In the genomic region with DNA sequence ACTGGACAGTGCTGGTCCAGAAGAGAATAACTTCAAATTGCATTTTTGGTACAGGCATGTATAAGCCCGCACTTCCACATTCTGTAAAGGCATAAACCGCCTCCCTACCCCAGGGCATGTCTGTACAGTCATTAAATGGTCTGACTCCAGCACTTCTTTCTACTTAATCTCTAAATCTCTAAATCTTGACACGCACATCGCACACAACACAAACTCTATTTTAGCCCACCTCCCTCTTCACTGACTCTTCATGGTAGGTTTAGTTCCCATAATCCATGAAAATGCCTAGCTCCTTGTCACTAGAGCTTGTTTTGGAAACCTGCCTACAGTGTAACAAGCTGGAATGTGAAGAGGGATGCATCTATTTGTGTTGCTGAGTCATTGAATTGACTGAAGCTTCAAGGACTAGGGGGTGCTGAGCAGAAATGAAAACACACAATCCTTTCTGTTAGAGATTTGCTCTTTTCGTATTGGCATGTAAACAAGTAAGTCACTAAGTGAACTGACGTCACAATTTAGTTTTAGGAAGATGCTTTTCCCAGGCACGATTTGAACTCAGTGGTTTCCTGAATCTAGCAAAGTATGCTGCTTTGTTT, we compare ENCODE assay signal across 9 cellular contexts. TPM values are rescaled to one million over a fixed set of nuclear protein-coding genes. Genes with fewer than 3 reads are reported as not detected.
A peak's percentile ranks its signal among the peaks of the same experiment; 100 is the strongest.
DNase-seq lines count a peak whose midpoint lies in the region; ATAC-seq, FAIRE-seq and TF ChIP-seq lines count a peak whose summit lies in the region.
"Had no signal": no experiment of that assay in that cellular context is flagged by ENCODE, and none has a peak within 500 bp of the region (broad histone marks: within the 10 kb centered on the region; RNA-seq: fewer than 3 reads in every experiment).

No MANE protein-coding gene starts in this region.

- no peak for FAIRE-seq in A549 (lab: Jason Lieb, UNC)

- no peaks in the 10 kb centered on the region for H3K9me3 ChIP-seq in A549
- no peaks in the 10 kb centered on the region for H3K9me3 ChIP-seq in cardiac muscle cell (ENCODE audit: low read depth)
- H3K9me3 ChIP-seq: neutrophil had no signal

- no peaks in the 10 kb centered on the region for H3K27me3 Mint-ChIP-seq in activated naive CD8-positive, alpha-beta T cell treated with anti-CD3 and anti-CD28 coated beads, Interleukin-2, amount 10 ng/mL, durations not matched to agents 7 days and 5 days
- peaks cover 3% of the 10 kb centered on the region for H3K27me3 Mint-ChIP-seq in progenitor cell of endocrine pancreas

- peak overlapping the region; percentile 91 for H3K27ac Mint-ChIP-seq in activated naive CD8-positive, alpha-beta T cell treated with anti-CD3 and anti-CD28 coated beads, Interleukin-2, amount 10 ng/mL, durations not matched to agents 7 days and 5 days
- peak overlapping the region; percentile 97 for H3K27ac Mint-ChIP-seq in progenitor cell of endocrine pancreas

- TF ChIP-seq CTCF in A549 (IDR thresholded peaks at IDR 0.05) (no peak), cardiac muscle cell (IDR thresholded peaks at IDR 0.05; ENCODE audit: low read depth, low read length) (no peak), progenitor cell of endocrine pancreas (IDR thresholded peaks at IDR 0.05; ENCODE audit: unreplicated experiment) (no peak)

- peak overlapping the region; percentile 90 for H3K4me3 Mint-ChIP-seq in activated naive CD8-positive, alpha-beta T cell treated with anti-CD3 and anti-CD28 coated beads, Interleukin-2, amount 10 ng/mL, durations not matched to agents 7 days and 5 days
- peak overlapping the region; percentile 86 for H3K4me3 Mint-ChIP-seq in progenitor cell of endocrine pancreas (ENCODE audit: low read depth)

- no peak; a peak in 1 of 5 replicates for TF ChIP-seq RAD21 in A549 (conservative IDR thresholded peaks at IDR 0.05 in 1 of 2, IDR thresholded peaks at IDR 0.05 in 1 of 2)

- POLR2A ChIA-PET in A549 (lab: Yijun Ruan, JAX) = interaction anchor here (0.8 to 1.1 kb wide), 4 partner anchors 11 to 127 kb away, joined by 3 to 8 read pairs (median 6); partner anchors contain the start of genes ACACA and TADA2A
- POLR2A ChIA-PET in activated naive CD8-positive, alpha-beta T cell treated with anti-CD3 and anti-CD28 coated beads, Interleukin-2, amount 10 ng/mL, durations not matched to agents 7 days and 5 days (lab: Charles Lee) = interaction anchor here (2.4 kb wide), 1 partner anchor 58 kb away, joined by 8 read pairs; no protein-coding TSS in a partner anchor

- ATAC-seq in A549 (peak; percentile 49 to 77), GM21723 (IDR thresholded peaks at IDR 0.05; ENCODE audit: unreplicated experiment) (no peak), GM18519 (IDR thresholded peaks at IDR 0.05; ENCODE audit: low FRiP score, unreplicated experiment) (no peak)
- ATAC-seq in activated naive CD8-positive, alpha-beta T cell treated with anti-CD3 and anti-CD28 coated beads, Interleukin-2, amount 10 ng/mL, durations not matched to agents 7 days and 5 days (ENCODE audit: low read depth) = no peak

- H3K9me3 Mint-ChIP-seq in activated naive CD8-positive, alpha-beta T cell treated with anti-CD3 and anti-CD28 coated beads, Interleukin-2, amount 10 ng/mL, durations not matched to agents 7 days and 5 days = no peaks in the 10 kb centered on the region
- H3K9me3 Mint-ChIP-seq in progenitor cell of endocrine pancreas (ENCODE audit: low read depth) = no peaks in the 10 kb centered on the region

- H3K27ac ChIP-seq in A549 (peak overlapping the region; percentile 89 to 95), cardiac muscle cell (no peak overlapping the region)
- H3K27ac ChIP-seq: neutrophil had no signal

- peaks cover 2% of the 10 kb centered on the region for H3K36me3 Mint-ChIP-seq in activated naive CD8-positive, alpha-beta T cell treated with anti-CD3 and anti-CD28 coated beads, Interleukin-2, amount 10 ng/mL, durations not matched to agents 7 days and 5 days
- no peaks in the 10 kb centered on the region for H3K36me3 Mint-ChIP-seq in progenitor cell of endocrine pancreas (ENCODE audit: insufficient read depth)

- DNase-seq in A549 (ENCODE audit: low read depth in 1 of 2, low spot score in 1 of 2) (peak; percentile 97 to 98), GM04504 (ENCODE audit: low read depth) (peak; percentile 92), NCI-H510A treated with DMSO at 0.1 percent for 48 hours (lab: John Stamatoyannopoulos, UW) (peak; percentile 72), cardiac muscle cell (ENCODE audit: low read depth in 1 of 2, low spot score in 1 of 2) (peak; percentile 59 to 94), progenitor cell of endocrine pancreas (ENCODE audit: low spot score, unreplicated experiment) (no peak)
- DNase-seq in activated naive CD8-positive, alpha-beta T cell treated with anti-CD3 and anti-CD28 coated beads, Interleukin-2, amount 10 ng/mL, durations not matched to agents 7 days and 5 days = no peak

- peaks cover 40% of the 10 kb centered on the region for H3K4me1 ChIP-seq in A549
- H3K4me1 ChIP-seq in cardiac muscle cell (ENCODE audit: low read depth) = peaks cover 30% of the 10 kb centered on the region

- H3K4me2 ChIP-seq in A549 = peak overlapping the region; percentile 88

- H3K27me3 ChIP-seq in cardiac muscle cell = peaks cover 3% of the 10 kb centered on the region

- peaks cover 28% of the 10 kb centered on the region for H3K4me1 Mint-ChIP-seq in activated naive CD8-positive, alpha-beta T cell treated with anti-CD3 and anti-CD28 coated beads, Interleukin-2, amount 10 ng/mL, durations not matched to agents 7 days and 5 days
- peaks cover 27% of the 10 kb centered on the region for H3K4me1 Mint-ChIP-seq in progenitor cell of endocrine pancreas (ENCODE audit: low read depth)

- no peaks in the 10 kb centered on the region for H3K36me3 ChIP-seq in cardiac muscle cell
- H3K36me3 ChIP-seq: neutrophil had no signal

- CTCF ChIA-PET in A549 (lab: Yijun Ruan, JAX) = interaction anchor here (0.6 to 2.0 kb wide), 9 partner anchors 8 to 114 kb away, joined by 3 to 11 read pairs (median 3); no protein-coding TSS in a partner anchor

- 12% methylated on average over 7 of the region's 7 CpGs for WGBS in A549 (ENCODE audit: missing lambda C conversion rate)

- no peak for TF ChIP-seq POLR2A in A549 (IDR thresholded peaks at IDR 0.05; ENCODE audit: low read length)

- no peak; a peak in 1 of 5 replicates for TF ChIP-seq EP300 in A549 (IDR thresholded peaks at IDR 0.05)

- H3K4me3 ChIP-seq in A549 (peak overlapping the region; percentile 67), cardiac muscle cell (peak overlapping the region; percentile 66)

TF ChIP-seq in A549, 52 proteins besides CTCF, POLR2A, EP300 and RAD21 (continues in another document):
- TF ChIP-seq NFE2L2 (conservative IDR thresholded peaks at IDR 0.05; ENCODE audit: low read length) (peak; percentile 89), CBX2 (IDR thresholded peaks at IDR 0.05; ENCODE audit: borderline replicate concordance, low read depth) (no peak), MAZ (IDR thresholded peaks at IDR 0.05; ENCODE audit: borderline replicate concordance, low read depth, low read length) (no peak), ELK1 (IDR thresholded peaks at IDR 0.05; ENCODE audit: low read depth, low read length) (no peak), ZFP36 (IDR thresholded peaks at IDR 0.05; ENCODE audit: borderline replicate concordance, partially characterized antibody) (no peak), NPAS2 (CRISPR knock-in tag; IDR thresholded peaks at IDR 0.05; ENCODE audit: borderline replicate concordance) (no peak), MAFK (IDR thresholded peaks at IDR 0.05; ENCODE audit: partially characterized antibody) (peak; percentile 99), HOXA7 (CRISPR knock-in tag; IDR thresholded peaks at IDR 0.05) (no peak), EHMT2 (IDR thresholded peaks at IDR 0.05; ENCODE audit: low read depth) (no peak)
- TF ChIP-seq, protein P1, sequence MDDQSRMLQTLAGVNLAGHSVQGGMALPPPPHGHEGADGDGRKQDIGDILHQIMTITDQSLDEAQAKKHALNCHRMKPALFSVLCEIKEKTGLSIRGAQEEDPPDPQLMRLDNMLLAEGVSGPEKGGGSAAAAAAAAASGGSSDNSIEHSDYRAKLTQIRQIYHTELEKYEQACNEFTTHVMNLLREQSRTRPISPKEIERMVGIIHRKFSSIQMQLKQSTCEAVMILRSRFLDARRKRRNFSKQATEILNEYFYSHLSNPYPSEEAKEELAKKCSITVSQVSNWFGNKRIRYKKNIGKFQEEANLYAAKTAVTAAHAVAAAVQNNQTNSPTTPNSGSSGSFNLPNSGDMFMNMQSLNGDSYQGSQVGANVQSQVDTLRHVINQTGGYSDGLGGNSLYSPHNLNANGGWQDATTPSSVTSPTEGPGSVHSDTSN (IDR thresholded peaks at IDR 0.05) = 0 out of 2 replicates have a peak, but pooled peaks have one; percentile 52
- TF ChIP-seq, protein P2, sequence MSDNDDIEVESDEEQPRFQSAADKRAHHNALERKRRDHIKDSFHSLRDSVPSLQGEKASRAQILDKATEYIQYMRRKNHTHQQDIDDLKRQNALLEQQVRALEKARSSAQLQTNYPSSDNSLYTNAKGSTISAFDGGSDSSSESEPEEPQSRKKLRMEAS (IDR thresholded peaks at IDR 0.05) = peak; percentile 80

RNA-seq across cellular contexts. Expression of gene DUSP14, which starts 1.6 kb away (rescaled TPM):
- polyA plus RNA-seq in A549 (2011; rRNA removed) = 35.5 and 38.0 TPM in 2 replicates
- polyA plus RNA-seq in A549 (2012; cell fraction: cytosol; rRNA removed) = 58.2 and 76.0 TPM in 2 replicates
- polyA plus RNA-seq in A549 (2012; cell fraction: nucleus; rRNA removed) = 54.1 and 60.8 TPM in 2 replicates
- polyA plus RNA-seq in A549 (2017; fragmentation: RNase III; extraction: RNeasy Plus Mini Kit Qiagen cat#74134 plus additional on column Dnase treatment) = 32.7 to 36.1 TPM (median 34.1 TPM) in 3 replicates
- polyA minus RNA-seq in A549 (2011; rRNA and poly(A)+ RNA removed) = 34.0 and 37.4 TPM in 2 replicates
- 1 to 10 TPM; 7.2 to 7.7 TPM for total RNA-seq in activated naive CD8-positive, alpha-beta T cell treated with anti-CD3 and anti-CD28 coated beads, Interleukin-2, amount 10 ng/mL, durations not matched to agents 7 days and 5 days
- 23.0 and 40.4 TPM in 2 replicates for total RNA-seq in cardiac muscle cell
- 29.7 and 39.0 TPM in 2 replicates for polyA plus RNA-seq in cardiac muscle cell
- total RNA-seq in progenitor cell of endocrine pancreas = 18.7 and 19.2 TPM in 2 replicates

Comparison
In these comparisons a context has a peak if more than half of its experiments do, and no peak if none do; other contexts are left out.
1. ATAC-seq: peak in A549 (2 of 2); none in activated naive CD8-positive, alpha-beta T cell treated with anti-CD3 and anti-CD28 coated beads, Interleukin-2, amount 10 ng/mL, durations not matched to agents 7 days and 5 days (single experiment), GM21723 (single experiment) and GM18519 (single experiment).
2. DNase-seq: peak in A549 (2 of 2), GM04504 (single experiment), NCI-H510A treated with DMSO at 0.1 percent for 48 hours (single experiment) and cardiac muscle cell (2 of 2); none in activated naive CD8-positive, alpha-beta T cell treated with anti-CD3 and anti-CD28 coated beads, Interleukin-2, amount 10 ng/mL, durations not matched to agents 7 days and 5 days (single experiment) and progenitor cell of endocrine pancreas (single experiment).